19 cellular contexts compared by ENCODE assay signal in genomic region chr1:15007842-15008241, GRCh38.
DNase-seq lines count a peak whose midpoint lies in the region; ATAC-seq, FAIRE-seq and TF ChIP-seq lines count a peak whose summit lies in the region.
"Had no signal": no experiment of that assay in that cellular context is flagged by ENCODE, and none has a peak within 500 bp of the region (broad histone marks: within the 10 kb centered on the region; RNA-seq: fewer than 3 reads in every experiment).

No MANE protein-coding gene starts in this region.

- in situ Hi-C loops in K562 (cut with MboI) = no loop called here

- H3K4me1 ChIP-seq in K562 (replicated peaks in 1 of 2; ENCODE audit: control insufficient read depth in 2 of 2, insufficient read depth in 2 of 2, low read length in 2 of 2) = peaks cover 6 to 11% of the 10 kb centered on the region in 2 experiments; a peak in 2 of 5 replicates
- H3K4me1 ChIP-seq in left ventricle myocardium inferior = peaks cover 26% of the 10 kb centered on the region
- peaks cover 27% of the 10 kb centered on the region for H3K4me1 ChIP-seq in parathyroid adenoma
- H3K4me1 ChIP-seq in neural progenitor cell = peaks cover 12% of the 10 kb centered on the region

- H3K79me2 ChIP-seq in K562 (ENCODE audit: control insufficient read depth, insufficient read depth, low read length) = peaks cover 3% of the 10 kb centered on the region; the same call in 1 of the 3 replicates
- H3K79me2 ChIP-seq in parathyroid adenoma = peaks cover 12% of the 10 kb centered on the region
- no peaks in the 10 kb centered on the region for H3K79me2 ChIP-seq in neural progenitor cell (ENCODE audit: low read depth)

- TF ChIP-seq RAD21 in K562 (CRISPR knock-in tag; conservative IDR thresholded peaks at IDR 0.05 in 1 of 2, IDR thresholded peaks at IDR 0.05 in 1 of 2) = no peak

- no peaks in the 10 kb centered on the region for H3K9me1 ChIP-seq in K562 (ENCODE audit: control insufficient read depth, insufficient read depth, low read length)

- H3K27me3 ChIP-seq in K562 (ENCODE audit: control insufficient read depth in 2 of 2, insufficient read depth in 2 of 2, low read length in 2 of 2) (no peaks in the 10 kb centered on the region), left ventricle myocardium inferior (ENCODE audit: low read depth) (no peaks in the 10 kb centered on the region), parathyroid adenoma (ENCODE audit: control insufficient read depth, insufficient read depth, low read length) (no peaks in the 10 kb centered on the region), neural progenitor cell (no peaks in the 10 kb centered on the region)

- intact Hi-C loops in K562 (cut with micrococcal nuclease) (no loop called here), left ventricle myocardium inferior (cut with micrococcal nuclease) (no loop called here)

- H3K9me3 Mint-ChIP-seq in neural progenitor cell = peaks cover 2% of the 10 kb centered on the region
- H3K9me3 Mint-ChIP-seq: type B pancreatic cell had no signal

- TF ChIP-seq CTCF in K562 (IDR thresholded peaks at IDR 0.05 in 2 of 3, conservative IDR thresholded peaks at IDR 0.05 in 1 of 3; ENCODE audit: insufficient read depth in 2 of 3, low read depth in 1 of 3, low read length in 3 of 3) (no peak), left ventricle myocardium inferior (IDR thresholded peaks at IDR 0.05; ENCODE audit: borderline replicate concordance) (no peak), parathyroid adenoma (IDR thresholded peaks at IDR 0.05) (no peak), neural progenitor cell (IDR thresholded peaks at IDR 0.05) (no peak)

- H3K4me3 ChIP-seq in K562 (no peak overlapping the region), left ventricle myocardium inferior (no peak overlapping the region), parathyroid adenoma (ENCODE audit: low read depth, low read length) (no peak overlapping the region), neural progenitor cell (no peak overlapping the region)

- peak; percentile 40 for DNase-seq in CMK (ENCODE audit: low read depth)
- peak in 2 of 4 experiments; percentile 29 to 48 for DNase-seq in K562 (ENCODE audit: extremely low read depth in 1 of 4, low spot score in 3 of 4)
- no peak for DNase-seq in left ventricle myocardium inferior
- DNase-seq in stimulated activated CD4-positive, alpha-beta T cell treated with anti-CD3 and anti-CD28 coated beads, Interleukin-12 subunit alpha, Interleukin-12 subunit beta, amount 100 ng/mL, for 4 hours = no peak
- no peak for DNase-seq in neural progenitor cell (ENCODE audit: low spot score)
- no peak for DNase-seq in activated CD4-positive, alpha-beta T cell treated with anti-CD3 and anti-CD28 coated beads for 1 hour
- DNase-seq: ACHN; activated CD4-positive, CD25-positive, alpha-beta regulatory T cell; amniotic stem cell; CD4-positive, CD25-positive, alpha-beta regulatory T cell; DMS153; foreskin fibroblast; NCI-H1092; NCI-H2081 treated with DMSO at 0.1 percent for 48 hours; NCI-H524 treated with DMSO at 0.1 percent for 48 hours had no signal

- TF ChIP-seq POLR2A in K562 (conservative IDR thresholded peaks at IDR 0.05) = no peak

- no peak for FAIRE-seq in K562 (lab: Jason Lieb, UNC)

- WGBS in K562 (ENCODE audit: insufficient coverage, low coverage, missing lambda C conversion rate) = 51% methylated on average over 12 of the region's 12 CpGs

- H3K27ac Mint-ChIP-seq in neural progenitor cell = no peak overlapping the region
- H3K27ac Mint-ChIP-seq: CD4-positive, CD25-positive, alpha-beta regulatory T cell; stimulated activated effector memory CD8-positive, alpha-beta T cell treated with anti-CD3 and anti-CD28 coated beads, Interleukin-12 subunit alpha, Interleukin-12 subunit beta, amount 100 ng/mL, for 72 hours; type B pancreatic cell had no signal

- CTCF ChIA-PET in K562 (lab: Yijun Ruan, JAX; ENCODE audit: low intra/inter-chr PET ratio) = no interaction called here

- H3K9me3 ChIP-seq in K562 (replicated peaks; ENCODE audit: control insufficient read depth, insufficient read depth, low read depth, low read length) (no peaks in the 10 kb centered on the region), left ventricle myocardium inferior (replicated peaks) (peaks cover 13% of the 10 kb centered on the region), parathyroid adenoma (ENCODE audit: control insufficient read depth, low read length) (no peaks in the 10 kb centered on the region), neural progenitor cell (ENCODE audit: low read depth) (no peaks in the 10 kb centered on the region)

- H3K4me1 Mint-ChIP-seq in neural progenitor cell = peaks cover 23% of the 10 kb centered on the region
- H3K4me1 Mint-ChIP-seq: CD4-positive, CD25-positive, alpha-beta regulatory T cell; stimulated activated effector memory CD8-positive, alpha-beta T cell treated with anti-CD3 and anti-CD28 coated beads, Interleukin-12 subunit alpha, Interleukin-12 subunit beta, amount 100 ng/mL, for 72 hours had no signal

- BruUV-seq in K562 (replicated peaks; lab: Mats Ljungman, UMichigan) = no TSS peak

- no peaks in the 10 kb centered on the region for H3K36me3 ChIP-seq in K562 (ENCODE audit: control insufficient read depth, insufficient read depth, low read length)
- H3K36me3 ChIP-seq in left ventricle myocardium inferior = no peaks in the 10 kb centered on the region
- no peaks in the 10 kb centered on the region for H3K36me3 ChIP-seq in parathyroid adenoma (ENCODE audit: control insufficient read depth, insufficient read depth, low read length)
- no peaks in the 10 kb centered on the region for H3K36me3 ChIP-seq in neural progenitor cell

- peaks cover 10% of the 10 kb centered on the region for H3K27me3 Mint-ChIP-seq in neural progenitor cell (ENCODE audit: insufficient read depth, low read depth)
- H3K27me3 Mint-ChIP-seq: type B pancreatic cell had no signal

- no peak for TF ChIP-seq EP300 in K562 (IDR thresholded peaks at IDR 0.05; ENCODE audit: low read length)

- ATAC-seq in K562 (peak; percentile 76), HG02588 (IDR thresholded peaks at IDR 0.05; ENCODE audit: unreplicated experiment) (no peak)
- ATAC-seq: stimulated activated effector memory CD8-positive, alpha-beta T cell treated with anti-CD3 and anti-CD28 coated beads, Interleukin-12 subunit alpha, Interleukin-12 subunit beta, amount 100 ng/mL, for 72 hours had no signal

- H2AFZ ChIP-seq in K562 (ENCODE audit: low read depth, low read length) = no peak overlapping the region
- H2AFZ ChIP-seq in parathyroid adenoma = peak overlapping the region; percentile 33
- H2AFZ ChIP-seq in neural progenitor cell (replicated peaks) = no peak overlapping the region

- H3K9ac ChIP-seq in K562 (ENCODE audit: insufficient read depth in 1 of 2, low read depth in 2 of 2, low read length in 2 of 2) = peak overlapping the region in 1 of 2 experiments; percentile 15; a peak in 2 of 4 replicates
- no peak overlapping the region for H3K9ac ChIP-seq in parathyroid adenoma
- H3K9ac ChIP-seq in neural progenitor cell = no peak overlapping the region

- POLR2A ChIA-PET in K562 (lab: Yijun Ruan, JAX) = interaction anchor here (1.2 kb wide), 1 partner anchor 63 kb away, joined by 4 read pairs; no protein-coding TSS in a partner anchor

- H3K4me3 Mint-ChIP-seq in neural progenitor cell = no peak overlapping the region
- H3K4me3 Mint-ChIP-seq: CD4-positive, CD25-positive, alpha-beta regulatory T cell; stimulated activated effector memory CD8-positive, alpha-beta T cell treated with anti-CD3 and anti-CD28 coated beads, Interleukin-12 subunit alpha, Interleukin-12 subunit beta, amount 100 ng/mL, for 72 hours had no signal

- peaks cover 5% of the 10 kb centered on the region for H3F3A ChIP-seq in neural progenitor cell (ENCODE audit: low read depth)

- H3K4me2 ChIP-seq in K562 (ENCODE audit: insufficient read depth, low read length) (no peak overlapping the region), parathyroid adenoma (ENCODE audit: low read length) (peak overlapping the region; percentile 37), neural progenitor cell (no peak overlapping the region)

- H3K36me3 Mint-ChIP-seq in neural progenitor cell = peaks cover 4% of the 10 kb centered on the region
- H3K36me3 Mint-ChIP-seq: CD4-positive, CD25-positive, alpha-beta regulatory T cell; stimulated activated effector memory CD8-positive, alpha-beta T cell treated with anti-CD3 and anti-CD28 coated beads, Interleukin-12 subunit alpha, Interleukin-12 subunit beta, amount 100 ng/mL, for 72 hours had no signal

- no peaks in the 10 kb centered on the region for H4K20me1 ChIP-seq in K562 (replicated peaks; ENCODE audit: control insufficient read depth, insufficient read depth, low read length)
- no peaks in the 10 kb centered on the region for H4K20me1 ChIP-seq in neural progenitor cell (ENCODE audit: low read depth)

- H3K27ac ChIP-seq in K562 (ENCODE audit: extremely low read depth, low read depth, low read length) (no peak overlapping the region), left ventricle myocardium inferior (replicated peaks) (peak overlapping the region; percentile 70), parathyroid adenoma (peak overlapping the region; percentile 79), neural progenitor cell (no peak overlapping the region)

TF ChIP-seq in K562, 482 proteins besides CTCF, POLR2A, EP300 and RAD21 (continues in another document):
- TF ChIP-seq ZFX (CRISPR knock-in tag; IDR thresholded peaks at IDR 0.05) = peak; percentile 61

Comparison
In these comparisons a context has a peak if more than half of its experiments do, and no peak if none do; other contexts are left out.
1. H3K27ac ChIP-seq: peak in left ventricle myocardium inferior (single experiment) and parathyroid adenoma (single experiment); none in K562 (single experiment) and neural progenitor cell (single experiment).